ENCODE assay signal across 1 cellular context in genomic region chr1:68043443-68044090, GRCh38.
TF ChIP-seq lines count a peak whose summit lies in the region.

No MANE protein-coding gene starts in this region.

TF ChIP-seq in K562, 482 proteins besides CTCF, POLR2A, EP300 and RAD21 (continued from another document):
- TF ChIP-seq AFF1 (IDR thresholded peaks at IDR 0.05; ENCODE audit: low read depth in 1 of 2, partially characterized antibody in 2 of 2), result no peak
- no peak for TF ChIP-seq POLR2AphosphoS5 (IDR thresholded peaks at IDR 0.05; ENCODE audit: control insufficient read depth, insufficient read depth, low read depth, low read length)
- TF ChIP-seq MCM2 (IDR thresholded peaks at IDR 0.05; ENCODE audit: low read depth), result no peak
- no peak for TF ChIP-seq RFX1 (IDR thresholded peaks at IDR 0.05)
- 0 out of 2 replicates have a peak, but pooled peaks have one; percentile 46 for TF ChIP-seq ZBTB33 (CRISPR knock-in tag; IDR thresholded peaks at IDR 0.05)
- no peak for TF ChIP-seq ARID4B (CRISPR knock-in tag; IDR thresholded peaks at IDR 0.05)
- no peak for TF ChIP-seq ZNF12 (CRISPR knock-in tag; IDR thresholded peaks at IDR 0.05)
- TF ChIP-seq ZNF311 (CRISPR knock-in tag; IDR thresholded peaks at IDR 0.05), result no peak
- TF ChIP-seq ZNF696 (CRISPR knock-in tag; conservative IDR thresholded peaks at IDR 0.05), result no peak
- TF ChIP-seq PKNOX1 (IDR thresholded peaks at IDR 0.05), result peak; percentile 22; the same call in 1 of the 2 replicates
- TF ChIP-seq ZC3H11A (IDR thresholded peaks at IDR 0.05; ENCODE audit: low read depth, low read length), result no peak
- no peak for TF ChIP-seq ZFPM2 (CRISPR knock-in tag; IDR thresholded peaks at IDR 0.05)
- TF ChIP-seq RBM15 (IDR thresholded peaks at IDR 0.05; ENCODE audit: insufficient read depth, low read length), result no peak
- no peak for TF ChIP-seq SNRNP70 (optimal IDR thresholded peaks at IDR 0.05; ENCODE audit: low read depth, low read length)
- no peak for TF ChIP-seq PHTF2 (CRISPR knock-in tag; IDR thresholded peaks at IDR 0.05)
- TF ChIP-seq E2F1 (CRISPR knock-in tag; IDR thresholded peaks at IDR 0.05), result no peak
